Comparison of ENCODE assay signal across 2 cellular contexts in the genomic region with DNA sequence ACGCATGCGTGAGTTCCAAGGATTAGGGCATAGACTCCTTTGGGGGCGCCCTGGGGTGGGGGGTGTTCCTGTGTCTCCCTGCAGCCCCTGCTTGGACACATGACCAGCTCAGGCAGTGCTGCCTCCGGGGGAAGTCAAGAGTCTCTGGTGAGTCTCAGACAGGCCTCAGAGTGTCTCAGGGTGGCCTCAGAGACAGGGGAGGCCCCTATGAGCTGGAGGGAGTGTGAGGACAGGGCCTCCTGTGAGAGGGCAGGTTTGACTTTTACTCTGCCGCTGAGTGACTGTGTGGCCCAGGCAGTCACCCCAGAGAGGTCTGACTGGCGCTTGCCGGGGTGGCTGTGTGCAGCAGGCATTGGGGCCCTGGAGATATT.
TF ChIP-seq lines count a peak whose summit lies in the region.

No MANE protein-coding gene starts in this region.

TF ChIP-seq in A549, 52 proteins besides CTCF, POLR2A, EP300 and RAD21:
- TF ChIP-seq, protein P1, sequence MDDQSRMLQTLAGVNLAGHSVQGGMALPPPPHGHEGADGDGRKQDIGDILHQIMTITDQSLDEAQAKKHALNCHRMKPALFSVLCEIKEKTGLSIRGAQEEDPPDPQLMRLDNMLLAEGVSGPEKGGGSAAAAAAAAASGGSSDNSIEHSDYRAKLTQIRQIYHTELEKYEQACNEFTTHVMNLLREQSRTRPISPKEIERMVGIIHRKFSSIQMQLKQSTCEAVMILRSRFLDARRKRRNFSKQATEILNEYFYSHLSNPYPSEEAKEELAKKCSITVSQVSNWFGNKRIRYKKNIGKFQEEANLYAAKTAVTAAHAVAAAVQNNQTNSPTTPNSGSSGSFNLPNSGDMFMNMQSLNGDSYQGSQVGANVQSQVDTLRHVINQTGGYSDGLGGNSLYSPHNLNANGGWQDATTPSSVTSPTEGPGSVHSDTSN (IDR thresholded peaks at IDR 0.05) = no peak
- TF ChIP-seq, protein P2, sequence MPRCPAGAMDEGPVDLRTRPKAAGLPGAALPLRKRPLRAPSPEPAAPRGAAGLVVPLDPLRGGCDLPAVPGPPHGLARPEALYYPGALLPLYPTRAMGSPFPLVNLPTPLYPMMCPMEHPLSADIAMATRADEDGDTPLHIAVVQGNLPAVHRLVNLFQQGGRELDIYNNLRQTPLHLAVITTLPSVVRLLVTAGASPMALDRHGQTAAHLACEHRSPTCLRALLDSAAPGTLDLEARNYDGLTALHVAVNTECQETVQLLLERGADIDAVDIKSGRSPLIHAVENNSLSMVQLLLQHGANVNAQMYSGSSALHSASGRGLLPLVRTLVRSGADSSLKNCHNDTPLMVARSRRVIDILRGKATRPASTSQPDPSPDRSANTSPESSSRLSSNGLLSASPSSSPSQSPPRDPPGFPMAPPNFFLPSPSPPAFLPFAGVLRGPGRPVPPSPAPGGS (IDR thresholded peaks at IDR 0.05) = no peak
- TF ChIP-seq MAZ (IDR thresholded peaks at IDR 0.05; ENCODE audit: borderline replicate concordance, low read depth, low read length) (no peak), JUNB (IDR thresholded peaks at IDR 0.05) (no peak), NPAS2 (CRISPR knock-in tag; IDR thresholded peaks at IDR 0.05; ENCODE audit: borderline replicate concordance) (no peak), NR3C1 (IDR thresholded peaks at IDR 0.05) (no peak), KDM1A (IDR thresholded peaks at IDR 0.05; ENCODE audit: low read depth) (no peak), PHF8 (IDR thresholded peaks at IDR 0.05; ENCODE audit: borderline replicate concordance, low read depth) (no peak), FOSB (CRISPR knock-in tag; IDR thresholded peaks at IDR 0.05) (no peak), EHF (CRISPR knock-in tag; IDR thresholded peaks at IDR 0.05) (no peak), HOXA7 (CRISPR knock-in tag; IDR thresholded peaks at IDR 0.05) (no peak)

TF ChIP-seq in IMR-90, 13 proteins besides CTCF, POLR2A, EP300 and RAD21 (continued from another document):
- TF ChIP-seq CHD1 (IDR thresholded peaks at IDR 0.05; ENCODE audit: low read depth, low read length) (no peak), RCOR1 (IDR thresholded peaks at IDR 0.05; ENCODE audit: insufficient replicate concordance, low read length) (no peak), CEBPB (IDR thresholded peaks at IDR 0.05; ENCODE audit: low read depth, low read length) (no peak), RFX5 (IDR thresholded peaks at IDR 0.05; ENCODE audit: low read depth, low read length) (no peak), SMC3 (IDR thresholded peaks at IDR 0.05; ENCODE audit: low read depth, low read length) (no peak), MXI1 (IDR thresholded peaks at IDR 0.05; ENCODE audit: borderline replicate concordance, low read depth, low read length) (no peak), BHLHE40 (IDR thresholded peaks at IDR 0.05; ENCODE audit: low read depth, low read length) (no peak), FOS (IDR thresholded peaks at IDR 0.05; ENCODE audit: low read depth, low read length) (no peak)
- TF ChIP-seq, protein P3, sequence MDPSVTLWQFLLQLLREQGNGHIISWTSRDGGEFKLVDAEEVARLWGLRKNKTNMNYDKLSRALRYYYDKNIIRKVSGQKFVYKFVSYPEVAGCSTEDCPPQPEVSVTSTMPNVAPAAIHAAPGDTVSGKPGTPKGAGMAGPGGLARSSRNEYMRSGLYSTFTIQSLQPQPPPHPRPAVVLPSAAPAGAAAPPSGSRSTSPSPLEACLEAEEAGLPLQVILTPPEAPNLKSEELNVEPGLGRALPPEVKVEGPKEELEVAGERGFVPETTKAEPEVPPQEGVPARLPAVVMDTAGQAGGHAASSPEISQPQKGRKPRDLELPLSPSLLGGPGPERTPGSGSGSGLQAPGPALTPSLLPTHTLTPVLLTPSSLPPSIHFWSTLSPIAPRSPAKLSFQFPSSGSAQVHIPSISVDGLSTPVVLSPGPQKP (IDR thresholded peaks at IDR 0.05; ENCODE audit: borderline replicate concordance, low read depth, low read length) = no peak
